16 cellular contexts compared by ENCODE assay signal in genomic region chr19:15098505-15098904, GRCh38. TPM values are rescaled to one million over a fixed set of nuclear protein-coding genes. Genes with fewer than 3 reads are reported as not detected.
DNase-seq lines count a peak whose midpoint lies in the region; ATAC-seq, FAIRE-seq and TF ChIP-seq lines count a peak whose summit lies in the region.
"Had no signal": no experiment of that assay in that cellular context is flagged by ENCODE, and none has a peak within 500 bp of the region (broad histone marks: within the 10 kb centered on the region; RNA-seq: fewer than 3 reads in every experiment).

No MANE protein-coding gene starts in this region.

- BruUV-seq in HepG2 (replicated peaks; lab: Mats Ljungman, UMichigan): no TSS peak

- no peaks in the 10 kb centered on the region for H4K20me1 ChIP-seq in HepG2 (ENCODE audit: insufficient read depth, low read length)
- H4K20me1 ChIP-seq: BLaER1 treated with 17β-estradiol and CSF1 and Interleukin-3, amounts not matched to agents 10 nM and 100 nM had no signal

- no peak overlapping the region for H3K27ac ChIP-seq in HepG2 (ENCODE audit: extremely low read length, insufficient read depth, low read length)
- no peak overlapping the region for H3K27ac ChIP-seq in right lobe of liver
- peak overlapping the region; percentile 68 to 91 for H3K27ac ChIP-seq in esophagus (ENCODE audit: low read depth in 2 of 2, low read length in 1 of 2)
- H3K27ac ChIP-seq in trophoblast cell (ENCODE audit: low read depth, low read length): peak overlapping the region; percentile 13
- H3K27ac ChIP-seq: BLaER1 treated with 17β-estradiol and CSF1 and Interleukin-3, amounts not matched to agents 10 nM and 100 nM had no signal

- no peak overlapping the region for H3K14ac ChIP-seq in trophoblast cell (ENCODE audit: low read length)

- no peak overlapping the region for H3K4ac ChIP-seq in trophoblast cell (ENCODE audit: low read depth, low read length)

- H3K36me3 ChIP-seq in HepG2 (replicated peaks in 1 of 2; ENCODE audit: control insufficient read depth in 1 of 2, insufficient read depth in 2 of 2, low read length in 2 of 2): no peaks in the 10 kb centered on the region
- H3K36me3 ChIP-seq in right lobe of liver: no peaks in the 10 kb centered on the region
- no peaks in the 10 kb centered on the region for H3K36me3 ChIP-seq in esophagus (ENCODE audit: control insufficient read depth in 2 of 2, insufficient read depth in 2 of 2, low read length in 1 of 2)
- H3K36me3 ChIP-seq in trophoblast cell (ENCODE audit: control insufficient read depth in 1 of 2, insufficient read depth in 2 of 2, low read length in 2 of 2): no peaks in the 10 kb centered on the region
- H3K36me3 ChIP-seq: BLaER1 treated with 17β-estradiol and CSF1 and Interleukin-3, amounts not matched to agents 10 nM and 100 nM had no signal

- H3K4me1 ChIP-seq in HepG2 (ENCODE audit: insufficient read depth, low read length) (peaks cover 27% of the 10 kb centered on the region), right lobe of liver (no peaks in the 10 kb centered on the region), esophagus (ENCODE audit: control insufficient read depth in 2 of 2, insufficient read depth in 2 of 2, low read length in 1 of 2) (peaks cover 0 to 2% of the 10 kb centered on the region in 2 donors), trophoblast cell (ENCODE audit: control insufficient read depth in 1 of 2, insufficient read depth in 2 of 2, low read length in 2 of 2) (no peaks in the 10 kb centered on the region)
- H3K4me1 ChIP-seq: BLaER1 treated with 17β-estradiol and CSF1 and Interleukin-3, amounts not matched to agents 10 nM and 100 nM had no signal

- H3K4me3 Mint-ChIP-seq in naive thymus-derived CD8-positive, alpha-beta T cell: no peak overlapping the region
- H3K4me3 Mint-ChIP-seq: CD4-positive, CD25-positive, alpha-beta regulatory T cell; GM23338 had no signal

- no peak overlapping the region for H3K23ac ChIP-seq in trophoblast cell (ENCODE audit: low read length)

- no peak overlapping the region for H2AK5ac ChIP-seq in trophoblast cell (ENCODE audit: low read length)

- H3K36me3 Mint-ChIP-seq in naive thymus-derived CD8-positive, alpha-beta T cell: peaks cover 0 to 4% (median 3%) of the 10 kb centered on the region in 3 donors

- peak overlapping the region; percentile 25; the same call in 1 of the 2 replicates for H3K4me2 ChIP-seq in HepG2 (ENCODE audit: low read depth, low read length)
- no peak overlapping the region for H3K4me2 ChIP-seq in trophoblast cell (ENCODE audit: low read length)
- H3K4me2 ChIP-seq: BLaER1 treated with 17β-estradiol and CSF1 and Interleukin-3, amounts not matched to agents 10 nM and 100 nM; GM23338 had no signal

- no peak for TF ChIP-seq RAD21 in HepG2 (CRISPR knock-in tag; IDR thresholded peaks at IDR 0.05)

- FAIRE-seq in HepG2 (lab: Jason Lieb, UNC): no peak
- FAIRE-seq: GM12878, GM18507 had no signal

- DNase-seq in HepG2 (ENCODE audit: low spot score) (no peak), right lobe of liver (no peak), trophoblast cell (peak; percentile 92 to 98), GM19238 (ENCODE audit: insufficient read length, low spot score) (no peak), erythroblast (lab: John Stamatoyannopoulos, UW) (no peak)
- no peak for DNase-seq in naive thymus-derived CD8-positive, alpha-beta T cell
- DNase-seq: 8988T; CD4-positive, CD25-positive, alpha-beta regulatory T cell; H7 had no signal

- H3K9ac ChIP-seq in HepG2 (ENCODE audit: insufficient read depth, low read depth, low read length) (no peak overlapping the region), trophoblast cell (ENCODE audit: low read length) (no peak overlapping the region)
- H3K9ac ChIP-seq: BLaER1 treated with 17β-estradiol and CSF1 and Interleukin-3, amounts not matched to agents 10 nM and 100 nM had no signal

- H3K27me3 ChIP-seq in HepG2 (ENCODE audit: control insufficient read depth in 1 of 2, insufficient read depth in 2 of 2, low read length in 2 of 2) (no peaks in the 10 kb centered on the region; a peak in 1 of 5 replicates), right lobe of liver (no peaks in the 10 kb centered on the region), esophagus (ENCODE audit: control insufficient read depth in 1 of 2, insufficient read depth in 2 of 2, low read length in 2 of 2) (no peaks in the 10 kb centered on the region), trophoblast cell (ENCODE audit: insufficient read depth, low read length) (no peaks in the 10 kb centered on the region)
- H3K27me3 ChIP-seq: BLaER1 treated with 17β-estradiol and CSF1 and Interleukin-3, amounts not matched to agents 10 nM and 100 nM had no signal

- no peak overlapping the region for H2BK120ac ChIP-seq in trophoblast cell (ENCODE audit: insufficient read depth, low read length, poor library complexity)

- ATAC-seq in HepG2 (no peak), right lobe of liver (no peak)
- ATAC-seq in naive thymus-derived CD8-positive, alpha-beta T cell: no peak
- ATAC-seq: GM12878, GM23338 had no signal

- in situ Hi-C loops in HepG2 (cut with HindIII; ENCODE audit: extremely low pct_ligation_motif_present, low pct_unique_long_range_greater_than_20kb): loop anchor here (5.0 to 25.0 kb wide), 2 partner anchors 54 to 464 kb away; no protein-coding TSS in a partner anchor

- H3K9me3 ChIP-seq in HepG2 (ENCODE audit: low read length) (no peaks in the 10 kb centered on the region; the same call in 1 of the 2 replicates), right lobe of liver (no peaks in the 10 kb centered on the region), esophagus (ENCODE audit: control insufficient read depth in 2 of 2, insufficient read depth in 1 of 2, low read depth in 1 of 2, low read length in 1 of 2) (no peaks in the 10 kb centered on the region), trophoblast cell (ENCODE audit: insufficient read depth, low read depth, low read length) (peaks cover 2% of the 10 kb centered on the region)

- intact Hi-C loops in HepG2 (cut with micrococcal nuclease; ENCODE audit: unreplicated experiment): no loop called here
- intact Hi-C loops in right lobe of liver (cut with DNase I): loop anchor here (10.0 kb wide), 2 partner anchors 46 to 56 kb away; no protein-coding TSS in a partner anchor

- H3K18ac ChIP-seq in trophoblast cell (ENCODE audit: low read length): no peak overlapping the region

- peaks cover 2 to 15% (median 5%) of the 10 kb centered on the region in 9 donors for H3K9me3 Mint-ChIP-seq in naive thymus-derived CD8-positive, alpha-beta T cell

- TF ChIP-seq CTCF in HepG2 (CRISPR knock-in tag; IDR thresholded peaks at IDR 0.05) (no peak), right lobe of liver (IDR thresholded peaks at IDR 0.05) (no peak)

- no peak overlapping the region for H3K4me3 ChIP-seq in HepG2 (replicated peaks in 1 of 3; ENCODE audit: insufficient read depth in 1 of 3, low read depth in 2 of 3, low read length in 3 of 3)
- H3K4me3 ChIP-seq in right lobe of liver: no peak overlapping the region
- no peak overlapping the region for H3K4me3 ChIP-seq in esophagus (ENCODE audit: low read depth in 1 of 2, low read length in 2 of 2)
- H3K4me3 ChIP-seq in trophoblast cell (ENCODE audit: low read depth, low read length): no peak overlapping the region
- H3K4me3 ChIP-seq: BLaER1 treated with 17β-estradiol and CSF1 and Interleukin-3, amounts not matched to agents 10 nM and 100 nM; GM12878; GM23338 had no signal

- H3K79me2 ChIP-seq in HepG2 (ENCODE audit: insufficient read depth, low read length) (no peaks in the 10 kb centered on the region), trophoblast cell (ENCODE audit: control insufficient read depth, insufficient read depth, low read length, poor library complexity) (no peaks in the 10 kb centered on the region)

- H2AFZ ChIP-seq in HepG2 (ENCODE audit: low read length): no peak overlapping the region
- H2AFZ ChIP-seq in trophoblast cell (ENCODE audit: insufficient read depth, low read length, poor library complexity): no peak overlapping the region
- H2AFZ ChIP-seq: GM23338 had no signal

- POLR2A ChIA-PET in HepG2 (lab: Yijun Ruan, JAX): no interaction called here
- POLR2A ChIA-PET in naive thymus-derived CD8-positive, alpha-beta T cell (lab: Charles Lee): no interaction called here

- H3K4me1 Mint-ChIP-seq in naive thymus-derived CD8-positive, alpha-beta T cell: no peaks in the 10 kb centered on the region
- H3K4me1 Mint-ChIP-seq: GM23338 had no signal

- H3K27ac Mint-ChIP-seq in naive thymus-derived CD8-positive, alpha-beta T cell: no peak overlapping the region
- H3K27ac Mint-ChIP-seq: CD4-positive, CD25-positive, alpha-beta regulatory T cell; GM23338 had no signal

- H3K27me3 Mint-ChIP-seq in naive thymus-derived CD8-positive, alpha-beta T cell: peaks cover 0 to 3% (median 0%) of the 10 kb centered on the region in 5 donors

- peak overlapping the region; percentile 1 for H4K91ac ChIP-seq in trophoblast cell (ENCODE audit: low read depth, low read length)

- H4K8ac ChIP-seq in trophoblast cell (ENCODE audit: low read depth, low read length): no peak overlapping the region

- H3K79me1 ChIP-seq in trophoblast cell (ENCODE audit: low read length): no peaks in the 10 kb centered on the region

- TF ChIP-seq EP300 in HepG2 (IDR thresholded peaks at IDR 0.05; ENCODE audit: low read depth in 2 of 2, low read length in 2 of 2): no peak
- TF ChIP-seq EP300 in HepG2 (CRISPR knock-in tag; IDR thresholded peaks at IDR 0.05; ENCODE audit: borderline replicate concordance): no peak

- no peak overlapping the region for H2BK12ac ChIP-seq in trophoblast cell (ENCODE audit: low read length)

- H2BK5ac ChIP-seq in trophoblast cell (ENCODE audit: low read depth, low read length, poor library complexity): no peak overlapping the region

- TF ChIP-seq POLR2A in HepG2 (IDR thresholded peaks at IDR 0.05; ENCODE audit: insufficient read depth in 1 of 2, low read depth in 2 of 2, low read length in 2 of 2) (no peak), right lobe of liver (IDR thresholded peaks at IDR 0.05) (no peak), erythroblast (IDR thresholded peaks at IDR 0.05; ENCODE audit: low read length) (no peak)

- CTCF ChIA-PET in HepG2 (lab: Yijun Ruan, JAX; ENCODE audit: low intra/inter-chr PET ratio, low total read pairs): no interaction called here

- 36% methylated on average over 10 of the region's 10 CpGs for WGBS in HepG2 (ENCODE audit: low lambda C conversion rate)
- 73% methylated on average over 6 of the region's 10 CpGs for WGBS in right lobe of liver (ENCODE audit: insufficient coverage, low coverage, low lambda C conversion rate, missing lambda C conversion rate)
- 57 to 75% methylated on average over 10 of the region's 10 CpGs for WGBS in esophagus, 2 donors
- WGBS in trophoblast cell (ENCODE audit: extremely low coverage, insufficient coverage, insufficient read length): no CpG with 5 or more reads among the region's 10 CpGs

- no peak overlapping the region for H4K12ac ChIP-seq in trophoblast cell (ENCODE audit: low read depth, low read length)

RNA-seq across cellular contexts. Expression of gene SYDE1, which starts 8.7 kb away (rescaled TPM):
- total RNA-seq in HepG2 (2016; rRNA removed; fragmentation: Illumina TruSeq; extraction: Trizol): 3.8 and 4.3 TPM in 2 replicates
- 1.7 and 2.6 TPM in 2 replicates for total RNA-seq in HepG2 (2016; cell fraction: cytosol; rRNA removed; fragmentation: Illumina TruSeq; extraction: Trizol; ENCODE audit: low read depth)
- total RNA-seq in HepG2 (2016; cell fraction: insoluble cytoplasmic fraction; rRNA removed; fragmentation: Illumina TruSeq; extraction: Trizol): 2.9 and 3.9 TPM in 2 replicates
- 4.0 and 4.4 TPM in 2 replicates for total RNA-seq in HepG2 (2016; cell fraction: membrane; rRNA removed; fragmentation: Illumina TruSeq; extraction: Trizol)
- total RNA-seq in HepG2 (2016; cell fraction: nucleus; rRNA removed; fragmentation: Illumina TruSeq; extraction: Trizol): 3.8 and 5.2 TPM in 2 replicates
- polyA plus RNA-seq in HepG2 (2011; rRNA removed): 13.6 and 15.4 TPM in 2 replicates
- polyA plus RNA-seq in HepG2 (2011; cell fraction: cytosol; rRNA removed): 10.6 and 19.0 TPM in 2 replicates
- polyA plus RNA-seq in HepG2 (2011; cell fraction: nucleus; rRNA removed): 31.3 and 42.4 TPM in 2 replicates
- polyA plus RNA-seq in HepG2 (2012): 5.5 and 6.3 TPM in 2 replicates
- polyA plus RNA-seq in HepG2 (2016; cell fraction: cytosol; fragmentation: Illumina TruSeq; extraction: Trizol; ENCODE audit: low read depth): 1.5 TPM in 2 replicates
- 4.9 and 5.6 TPM in 2 replicates for polyA plus RNA-seq in HepG2 (2016; cell fraction: insoluble cytoplasmic fraction; fragmentation: Illumina TruSeq; extraction: Trizol; ENCODE audit: low read depth)
- polyA plus RNA-seq in HepG2 (2016; cell fraction: membrane; fragmentation: Illumina TruSeq; extraction: Trizol; ENCODE audit: low read depth): 3.5 and 4.0 TPM in 2 replicates
- polyA plus RNA-seq in HepG2 (2016; cell fraction: nucleus; fragmentation: Illumina TruSeq; extraction: Trizol; ENCODE audit: insufficient read depth, low read depth): 6.7 and 7.0 TPM in 2 replicates
- 37.7 and 42.8 TPM in 2 replicates for polyA minus RNA-seq in HepG2 (2011; rRNA and poly(A)+ RNA removed; ENCODE audit: low replicate concordance)
- polyA minus RNA-seq in HepG2 (2011; cell fraction: cytosol; rRNA and poly(A)+ RNA removed): 10.4 and 16.1 TPM in 2 replicates
- polyA minus RNA-seq in HepG2 (2011; cell fraction: nucleus; rRNA and poly(A)+ RNA removed): 4.8 and 9.0 TPM in 2 replicates
- total RNA-seq in right lobe of liver: 1 to 10 TPM; 2.7 to 7.4 (median 4.6) TPM
- polyA plus RNA-seq in esophagus: 1 to 10 TPM; 2.0 to 3.9 TPM
- polyA plus RNA-seq in trophoblast cell (2013): 72.8 and 76.1 TPM in 2 replicates
- total RNA-seq in naive thymus-derived CD8-positive, alpha-beta T cell: under 1 TPM; 0.22 to 0.60 TPM
- polyA plus RNA-seq in naive thymus-derived CD8-positive, alpha-beta T cell: under 1 TPM; 0.16 to 0.73 (median 0.26) TPM
- total RNA-seq: CD4-positive, CD25-positive, alpha-beta regulatory T cell; GM12878 had no signal
- polyA plus RNA-seq: CD4-positive, CD25-positive, alpha-beta regulatory T cell; GM12878 had no signal

RNA-seq across cellular contexts. Expression of gene OR1I1, which starts 16.5 kb away (rescaled TPM):
- total RNA-seq in HepG2 (2016; rRNA removed; fragmentation: Illumina TruSeq; extraction: Trizol) (not detected in 2 replicates), right lobe of liver (not detected)
- total RNA-seq in HepG2 (2016; cell fraction: cytosol; rRNA removed; fragmentation: Illumina TruSeq; extraction: Trizol; ENCODE audit: low read depth): not detected in 2 replicates
- total RNA-seq in HepG2 (2016; cell fraction: insoluble cytoplasmic fraction; rRNA removed; fragmentation: Illumina TruSeq; extraction: Trizol): not detected in 2 replicates
- not detected in 2 replicates for total RNA-seq in HepG2 (2016; cell fraction: membrane; rRNA removed; fragmentation: Illumina TruSeq; extraction: Trizol)
- total RNA-seq in HepG2 (2016; cell fraction: nucleus; rRNA removed; fragmentation: Illumina TruSeq; extraction: Trizol): not detected in 2 replicates
- polyA plus RNA-seq in HepG2 (2011; rRNA removed) (not detected in 2 replicates), esophagus (not detected)
- not detected in 2 replicates for polyA plus RNA-seq in HepG2 (2011; cell fraction: cytosol; rRNA removed)
- polyA plus RNA-seq in HepG2 (2011; cell fraction: nucleus; rRNA removed): not detected in 2 replicates
- not detected in 2 replicates for polyA plus RNA-seq in HepG2 (2012)
- not detected in 2 replicates for polyA plus RNA-seq in HepG2 (2016; cell fraction: cytosol; fragmentation: Illumina TruSeq; extraction: Trizol; ENCODE audit: low read depth)
- not detected in 2 replicates for polyA plus RNA-seq in HepG2 (2016; cell fraction: insoluble cytoplasmic fraction; fragmentation: Illumina TruSeq; extraction: Trizol; ENCODE audit: low read depth)
- polyA plus RNA-seq in HepG2 (2016; cell fraction: membrane; fragmentation: Illumina TruSeq; extraction: Trizol; ENCODE audit: low read depth): not detected in 2 replicates
- polyA plus RNA-seq in HepG2 (2016; cell fraction: nucleus; fragmentation: Illumina TruSeq; extraction: Trizol; ENCODE audit: insufficient read depth, low read depth): not detected in 2 replicates
- not detected in 2 replicates for polyA minus RNA-seq in HepG2 (2011; rRNA and poly(A)+ RNA removed; ENCODE audit: low replicate concordance)
- not detected in 2 replicates for polyA minus RNA-seq in HepG2 (2011; cell fraction: cytosol; rRNA and poly(A)+ RNA removed)
- not detected in 2 replicates for polyA minus RNA-seq in HepG2 (2011; cell fraction: nucleus; rRNA and poly(A)+ RNA removed)
- not detected in 2 replicates for polyA plus RNA-seq in trophoblast cell (2013)
- not detected for total RNA-seq in naive thymus-derived CD8-positive, alpha-beta T cell
- not detected for polyA plus RNA-seq in naive thymus-derived CD8-positive, alpha-beta T cell
- total RNA-seq: CD4-positive, CD25-positive, alpha-beta regulatory T cell; Daoy; G401; GM12878; GM23338; H7 had no signal
- polyA plus RNA-seq: CD4-positive, CD25-positive, alpha-beta regulatory T cell; GM12878; GM23338 had no signal

RNA-seq across cellular contexts. Expression of gene CASP14, which starts 49.2 kb away (rescaled TPM):
- total RNA-seq in HepG2 (2016; rRNA removed; fragmentation: Illumina TruSeq; extraction: Trizol) (not detected in 2 replicates), right lobe of liver (not detected)
- total RNA-seq in HepG2 (2016; cell fraction: cytosol; rRNA removed; fragmentation: Illumina TruSeq; extraction: Trizol; ENCODE audit: low read depth): not detected in 2 replicates
- not detected in 2 replicates for total RNA-seq in HepG2 (2016; cell fraction: insoluble cytoplasmic fraction; rRNA removed; fragmentation: Illumina TruSeq; extraction: Trizol)
- total RNA-seq in HepG2 (2016; cell fraction: membrane; rRNA removed; fragmentation: Illumina TruSeq; extraction: Trizol): not detected in 2 replicates
- total RNA-seq in HepG2 (2016; cell fraction: nucleus; rRNA removed; fragmentation: Illumina TruSeq; extraction: Trizol): not detected in 2 replicates
- polyA plus RNA-seq in HepG2 (2011; rRNA removed) (not detected in 2 replicates), esophagus (under 1 TPM; 0.11 to 0.22 TPM)
- not detected in 2 replicates for polyA plus RNA-seq in HepG2 (2011; cell fraction: cytosol; rRNA removed)
- not detected in 2 replicates for polyA plus RNA-seq in HepG2 (2011; cell fraction: nucleus; rRNA removed)
- polyA plus RNA-seq in HepG2 (2012): not detected in 2 replicates
- not detected in 2 replicates for polyA plus RNA-seq in HepG2 (2016; cell fraction: cytosol; fragmentation: Illumina TruSeq; extraction: Trizol; ENCODE audit: low read depth)
- not detected in 2 replicates for polyA plus RNA-seq in HepG2 (2016; cell fraction: insoluble cytoplasmic fraction; fragmentation: Illumina TruSeq; extraction: Trizol; ENCODE audit: low read depth)
- not detected in 2 replicates for polyA plus RNA-seq in HepG2 (2016; cell fraction: membrane; fragmentation: Illumina TruSeq; extraction: Trizol; ENCODE audit: low read depth)
- polyA plus RNA-seq in HepG2 (2016; cell fraction: nucleus; fragmentation: Illumina TruSeq; extraction: Trizol; ENCODE audit: insufficient read depth, low read depth): not detected in 2 replicates
- polyA minus RNA-seq in HepG2 (2011; rRNA and poly(A)+ RNA removed; ENCODE audit: low replicate concordance): not detected in 2 replicates
- polyA minus RNA-seq in HepG2 (2011; cell fraction: cytosol; rRNA and poly(A)+ RNA removed): not detected in 2 replicates
- not detected in 2 replicates for polyA minus RNA-seq in HepG2 (2011; cell fraction: nucleus; rRNA and poly(A)+ RNA removed)
- polyA plus RNA-seq in trophoblast cell (2013): 0.62 and 0.71 TPM in 2 replicates
- total RNA-seq in naive thymus-derived CD8-positive, alpha-beta T cell: not detected
- polyA plus RNA-seq in naive thymus-derived CD8-positive, alpha-beta T cell: not detected
- total RNA-seq: CD4-positive, CD25-positive, alpha-beta regulatory T cell; Daoy; G401; GM23338; H7 had no signal
- polyA plus RNA-seq: CD4-positive, CD25-positive, alpha-beta regulatory T cell; GM23338 had no signal

Comparison
In these comparisons a context has a peak if more than half of its experiments do, and no peak if none do; other contexts are left out.
1. DNase-seq: peak in trophoblast cell (2 of 2); none in HepG2 (single experiment), right lobe of liver (0 of 3), GM19238 (single experiment), erythroblast (0 of 2) and naive thymus-derived CD8-positive, alpha-beta T cell (0 of 10).
2. H3K27ac ChIP-seq: peak in esophagus (2 of 2) and trophoblast cell (single experiment); none in HepG2 (single experiment) and right lobe of liver (0 of 3).